In genomic region chr11:86047275-86047991, GRCh38 we compare ENCODE assay signal across 8 cellular contexts. TPM values are rescaled to one million over a fixed set of nuclear protein-coding genes. Genes with fewer than 3 reads are reported as not detected.
DNase-seq lines count a peak whose midpoint lies in the region; ATAC-seq and TF ChIP-seq lines count a peak whose summit lies in the region.

No MANE protein-coding gene starts in this region.

- TF ChIP-seq CTCF in AG10803 (conservative IDR thresholded peaks at IDR 0.05; ENCODE audit: low read length) (no peak), foreskin keratinocyte (conservative IDR thresholded peaks at IDR 0.05) (no peak)

- ATAC-seq in GM21390 (IDR thresholded peaks at IDR 0.05; ENCODE audit: unreplicated experiment) (peak; percentile 55), T-cell (replicated peaks in 1 of 4) (peak in 3 of 4 experiments; percentile 31 to 53 (median 51)), foreskin keratinocyte (peak; percentile 28)

- H3K27ac Mint-ChIP-seq in T-cell = peak overlapping the region; percentile 75 to 81

- H3K4me1 Mint-ChIP-seq in T-cell = peaks cover 92 to 94% (median 94%) of the 10 kb centered on the region in 3 donors

- H3K27me3 ChIP-seq in foreskin keratinocyte = no peaks in the 10 kb centered on the region

- DNase-seq in AG10803 (ENCODE audit: low read depth) (peak; percentile 82), T-cell (peak in 1 of 34 experiments; percentile 19), foreskin keratinocyte (peak in 1 of 2 donors; percentile 58), NCI-H526 (lab: John Stamatoyannopoulos, UW) (no peak), COLO829 (ENCODE audit: low spot score) (no peak), NCI-H510A (lab: John Stamatoyannopoulos, UW) (no peak), amygdala (lab: John Stamatoyannopoulos, UW) (no peak)

- no peaks in the 10 kb centered on the region for H3K27me3 Mint-ChIP-seq in T-cell

- H3K27ac ChIP-seq in foreskin keratinocyte = peak overlapping the region; percentile 5

- POLR2A ChIA-PET in T-cell (lab: Charles Lee) = no interaction called here

- CTCF ChIA-PET in T-cell (lab: Charles Lee) = interaction anchor here (1.0 to 1.3 kb wide), 3 partner anchors 22 to 146 kb away, joined by 3 to 5 read pairs (median 3); partner anchors contain the start of gene PICALM (in 1 of the 2)

- H3K9me3 Mint-ChIP-seq in T-cell = no peaks in the 10 kb centered on the region

- H3K36me3 Mint-ChIP-seq in T-cell = peaks cover 7% of the 10 kb centered on the region

- peaks cover 23% of the 10 kb centered on the region for H3K4me1 ChIP-seq in foreskin keratinocyte

- peak overlapping the region; percentile 49 to 61 (median 54) for H3K4me3 Mint-ChIP-seq in T-cell

- H3K4me3 ChIP-seq in AG10803 (ENCODE audit: low read length) = no peak overlapping the region

RNA-seq across cellular contexts. Expression of gene PICALM, which starts 21.5 kb away (rescaled TPM):
- total RNA-seq in T-cell = 100 to 1,000 TPM in 4 of 5 donors, 10 to 100 TPM in 1; 97.7 to 121 (median 105) TPM
- total RNA-seq in foreskin keratinocyte = 193 and 213 TPM in 2 replicates
- polyA plus RNA-seq in foreskin keratinocyte = 60.7 and 63.3 TPM in 2 replicates
